In genomic region chr1:18512883-18513282, GRCh38 we compare ENCODE assay signal across 34 cellular contexts. TPM values are rescaled to one million over a fixed set of nuclear protein-coding genes. Genes with fewer than 3 reads are reported as not detected.
"Had no signal": no experiment of that assay in that cellular context is flagged by ENCODE, and none has a peak within 500 bp of the region (broad histone marks: within the 10 kb centered on the region; RNA-seq: fewer than 3 reads in every experiment).

No MANE protein-coding gene starts in this region.

- H3K79me2 ChIP-seq: hepatocyte had no signal

- H2AFZ ChIP-seq: hepatocyte, neural progenitor cell had no signal

- H3K27me3 ChIP-seq: colonic mucosa, foreskin keratinocyte, hepatocyte, neural progenitor cell, right atrium auricular region, stomach, thyroid gland had no signal

- H3K4me1 ChIP-seq: colonic mucosa, foreskin keratinocyte, gastroesophageal sphincter, heart left ventricle, lower lobe of right lung, neural progenitor cell, prostate gland, right atrium auricular region, thyroid gland had no signal

- H3K36me3 ChIP-seq: colonic mucosa, gastroesophageal sphincter, heart left ventricle, lower lobe of right lung, neural progenitor cell, prostate gland, right atrium auricular region, stomach, thyroid gland had no signal

- ATAC-seq: esophagus mucosa; foreskin keratinocyte; gastroesophageal sphincter; heart left ventricle; left colon; left ventricle myocardium superior; lower lobe of right lung; mucosa of descending colon; sciatic nerve; stimulated activated effector memory CD8-positive, alpha-beta T cell treated with anti-CD3 and anti-CD28 coated beads, Interleukin-12 subunit alpha, Interleukin-12 subunit beta, amount 100 ng/mL, for 72 hours had no signal

- H3K4me1 Mint-ChIP-seq: endodermal cell; memory B cell; mesothelial cell of epicardium; naive B cell; stimulated activated effector memory CD8-positive, alpha-beta T cell treated with anti-CD3 and anti-CD28 coated beads, Interleukin-12 subunit alpha, Interleukin-12 subunit beta, amount 100 ng/mL, for 72 hours had no signal

- H3K4me3 ChIP-seq: colonic mucosa, gastroesophageal sphincter, heart left ventricle, hepatocyte, lower lobe of right lung, mucosa of descending colon, neural progenitor cell, prostate gland, right atrium auricular region, smooth muscle cell, stomach, thyroid gland had no signal

- H3K4me3 Mint-ChIP-seq: dendritic cell treated with granulocyte-macrophage colony-stimulating factor and Interleukin-4, amounts not matched to agents 40 ng/mL and 50 ng/mL, for 4 days; endodermal cell; memory B cell; mesothelial cell of epicardium; naive B cell; nephron; neural progenitor cell; stimulated activated effector memory CD8-positive, alpha-beta T cell treated with anti-CD3 and anti-CD28 coated beads, Interleukin-12 subunit alpha, Interleukin-12 subunit beta, amount 100 ng/mL, for 72 hours had no signal

- H3K27me3 Mint-ChIP-seq: dendritic cell treated with granulocyte-macrophage colony-stimulating factor and Interleukin-4, amounts not matched to agents 40 ng/mL and 50 ng/mL, for 4 days had no signal

- H3K9ac ChIP-seq: neural progenitor cell had no signal

- H3K27ac ChIP-seq: colonic mucosa, epithelial cell of prostate, foreskin keratinocyte, gastroesophageal sphincter, heart left ventricle, hepatocyte, lower lobe of right lung, neural progenitor cell, prostate gland, right atrium auricular region, stomach, thyroid gland had no signal

- H3K27ac Mint-ChIP-seq: dendritic cell treated with granulocyte-macrophage colony-stimulating factor and Interleukin-4, amounts not matched to agents 40 ng/mL and 50 ng/mL, for 4 days; endodermal cell; memory B cell; mesothelial cell of epicardium; naive B cell; neural progenitor cell; stimulated activated effector memory CD8-positive, alpha-beta T cell treated with anti-CD3 and anti-CD28 coated beads, Interleukin-12 subunit alpha, Interleukin-12 subunit beta, amount 100 ng/mL, for 72 hours had no signal

- DNase-seq: colonic mucosa; effector CD8-positive, alpha-beta T cell; endodermal cell; foreskin keratinocyte; heart left ventricle; left colon; left ventricle myocardium superior; lower lobe of right lung; mucosa of descending colon; naive B cell; stimulated activated CD4-positive, alpha-beta T cell treated with anti-CD3 and anti-CD28 coated beads, Interleukin-2, amount 100 ng/mL, for 24 hours; stimulated activated CD4-positive, alpha-beta T cell treated with anti-CD3 and anti-CD28 coated beads, Interleukin-4, amount 100 ng/mL, for 24 hours; stimulated activated naive CD4-positive, alpha-beta T cell treated with Interleukin-2 at 50 U/mL for 16 hours; stomach; thyroid gland; trophoblast cell had no signal

- H3K4me2 ChIP-seq: hepatocyte, neural progenitor cell, smooth muscle cell had no signal

- H3K9me3 ChIP-seq: colonic mucosa, prostate gland, thyroid gland had no signal

- H3K36me3 Mint-ChIP-seq: mesothelial cell of epicardium; neural progenitor cell; stimulated activated effector memory CD8-positive, alpha-beta T cell treated with anti-CD3 and anti-CD28 coated beads, Interleukin-12 subunit alpha, Interleukin-12 subunit beta, amount 100 ng/mL, for 72 hours had no signal

RNA-seq across cellular contexts. Expression of gene KLHDC7A, which starts 32.2 kb away (rescaled TPM):
- total RNA-seq: cerebellum, fibroblast of lung, foreskin keratinocyte, left ventricle myocardium superior, osteoblast, sciatic nerve, smooth muscle cell, temporal lobe had no signal
- polyA plus RNA-seq: fibroblast of lung, foreskin keratinocyte, heart left ventricle had no signal
